Comparison of ENCODE assay signal across 8 cellular contexts in the genomic region with DNA sequence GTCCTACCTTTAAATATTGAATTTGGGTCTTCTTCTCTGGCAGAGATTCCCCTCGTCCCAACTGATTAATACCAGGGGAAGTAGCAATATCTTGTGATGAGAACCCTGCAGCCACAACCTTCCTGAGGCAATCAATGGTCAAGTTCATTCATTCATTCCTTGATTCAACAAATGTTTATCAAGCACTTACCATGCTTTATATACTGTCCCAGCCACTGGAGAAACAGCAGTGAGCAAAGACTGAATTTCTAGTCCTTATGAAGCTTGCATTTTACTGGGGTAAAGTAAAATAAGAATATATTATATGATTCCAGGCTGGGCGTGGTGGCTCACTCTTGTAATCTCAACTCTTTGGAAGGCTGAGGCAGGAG. TPM values are rescaled to one million over a fixed set of nuclear protein-coding genes. Genes with fewer than 3 reads are reported as not detected.
DNase-seq lines count a peak whose midpoint lies in the region; ATAC-seq, FAIRE-seq and TF ChIP-seq lines count a peak whose summit lies in the region.

No MANE protein-coding gene starts in this region.

- intact Hi-C loops in Calu3 (cut with micrococcal nuclease; ENCODE audit: unreplicated experiment), result loop anchor here (5.0 kb wide), 1 partner anchor 44 kb away; no protein-coding TSS in a partner anchor
- intact Hi-C loops in pancreas (cut with DNase I), result loop anchor here in 1 of 3 donors (10.0 kb wide), 1 partner anchor 52 kb away; no protein-coding TSS in a partner anchor

- peak; percentile 47 for TF ChIP-seq POLR2A in erythroblast (IDR thresholded peaks at IDR 0.05; ENCODE audit: low read length)

- peak overlapping the region; percentile 75 for H3K27ac ChIP-seq in RWPE1
- peak overlapping the region in 2 of 4 donors; percentile 86 to 87 for H3K27ac ChIP-seq in pancreas

- H3K27ac Mint-ChIP-seq in Calu3 (ENCODE audit: unreplicated experiment), result peak overlapping the region; percentile 50

- no peak for FAIRE-seq in pancreas (lab: Jason Lieb, UNC)

- no peaks in the 10 kb centered on the region for H3K9me3 Mint-ChIP-seq in Calu3 (ENCODE audit: low read depth, unreplicated experiment)

- no peaks in the 10 kb centered on the region for H3K27me3 ChIP-seq in pancreas

- BruUV-seq in Calu3 (replicated peaks; lab: Mats Ljungman, UMichigan), result no TSS peak

- no peak for ATAC-seq in pancreas

- peak overlapping the region; percentile 92 for H3K4me3 Mint-ChIP-seq in Calu3 (ENCODE audit: low read depth, unreplicated experiment)

- CTCF ChIA-PET in Calu3 (lab: Charles Lee), result interaction anchor here (0.7 kb wide), 1 partner anchor 435 kb away, joined by 4 read pairs; no protein-coding TSS in a partner anchor
- CTCF ChIA-PET in RWPE1 (lab: Yijun Ruan, JAX), result no interaction called here

- H3K9me3 ChIP-seq in pancreas, result no peaks in the 10 kb centered on the region

- WGBS in pancreas, 2 donors, result 49 to 50% methylated on average over 2 of the region's 2 CpGs

- H3K4me3 ChIP-seq in pancreas, result peak overlapping the region; percentile 69 to 99 (median 84)

- no peak for TF ChIP-seq CTCF in Calu3 (IDR thresholded peaks at IDR 0.05; ENCODE audit: unreplicated experiment)
- no peak for TF ChIP-seq CTCF in RWPE1 (conservative IDR thresholded peaks at IDR 0.05; ENCODE audit: low read depth)
- no peak for TF ChIP-seq CTCF in pancreas (IDR thresholded peaks at IDR 0.05)

- peaks cover 39% of the 10 kb centered on the region for H3K36me3 Mint-ChIP-seq in Calu3 (ENCODE audit: insufficient read depth, unreplicated experiment)

- H3K27me3 Mint-ChIP-seq in Calu3 (ENCODE audit: unreplicated experiment), result no peaks in the 10 kb centered on the region

- H3K36me3 ChIP-seq in pancreas, result no peaks in the 10 kb centered on the region

- POLR2A ChIA-PET in RWPE1 (lab: Yijun Ruan, JAX; ENCODE audit: low non-redundant PET), result no interaction called here

- no peak for DNase-seq in Calu3
- DNase-seq in RWPE1 (ENCODE audit: low spot score), result no peak
- DNase-seq in erythroblast (lab: John Stamatoyannopoulos, UW), result no peak
- no peak for DNase-seq in pancreas
- DNase-seq in SIG-M5 treated with dmso at 0.1 percent for 504 hours (lab: John Stamatoyannopoulos, UW; ENCODE audit: unreplicated experiment), result no peak
- DNase-seq in MV-4-11 (lab: John Stamatoyannopoulos, UW), result no peak
- no peak for DNase-seq in AML-193 (lab: John Stamatoyannopoulos, UW)
- no peak for DNase-seq in activated gamma-delta T cell treated with Interleukin-2 at 50 U/mL for 16 hours

- H3K4me1 Mint-ChIP-seq in Calu3 (ENCODE audit: low read depth, unreplicated experiment), result peaks cover 23% of the 10 kb centered on the region

- H3K4me1 ChIP-seq in pancreas, result peaks cover 6 to 40% (median 12%) of the 10 kb centered on the region in 3 donors

RNA-seq across cellular contexts. Expression of gene GIT2, which starts 0.3 kb away (rescaled TPM):
- 56.0 TPM in 2 replicates for total RNA-seq in Calu3 (2022)
- 10 to 100 TPM; 24.7 to 38.8 (median 33.6) TPM for total RNA-seq in pancreas
- 10 to 100 TPM; 16.5 to 21.8 TPM for polyA plus RNA-seq in pancreas

RNA-seq across cellular contexts. Expression of gene ANKRD13A, which starts 2.8 kb away (rescaled TPM):
- 34.5 and 40.4 TPM in 2 replicates for total RNA-seq in Calu3 (2022)
- total RNA-seq in pancreas, result 10 to 100 TPM; 14.0 to 29.7 (median 16.7) TPM
- 10 to 100 TPM; 10.7 to 25.7 TPM for polyA plus RNA-seq in pancreas

RNA-seq across cellular contexts. Expression of gene C12orf76, which starts 51.9 kb away (rescaled TPM):
- total RNA-seq in Calu3 (2022) (14.2 and 14.7 TPM in 2 replicates), pancreas (1 to 10 TPM; 4.3 to 9.7 (median 5.8) TPM)
- 10 to 100 TPM in 1 of 2 donors, 1 to 10 TPM in 1; 6.8 to 17.0 TPM for polyA plus RNA-seq in pancreas
